12 cellular contexts compared by ENCODE assay signal in genomic region chr10:43426476-43426875, GRCh38. TPM values are rescaled to one million over a fixed set of nuclear protein-coding genes. Genes with fewer than 3 reads are reported as not detected.
"Had no signal": no experiment of that assay in that cellular context is flagged by ENCODE, and none has a peak within 500 bp of the region (broad histone marks: within the 10 kb centered on the region; RNA-seq: fewer than 3 reads in every experiment).

No MANE protein-coding gene starts in this region.

RNA-seq across cellular contexts. Expression of gene FXYD4, which starts 55.0 kb away (rescaled TPM):
- total RNA-seq: OCI-LY7, PC-3, PC-9, Peyer's patch, Right ventricle myocardium inferior, Right ventricle myocardium superior, RPMI7951, SJCRH30, SJSA1, SK-MEL-5, T-cell had no signal
- polyA plus RNA-seq: SK-N-SH had no signal
